8 cellular contexts compared by ENCODE assay signal in the genomic region with DNA sequence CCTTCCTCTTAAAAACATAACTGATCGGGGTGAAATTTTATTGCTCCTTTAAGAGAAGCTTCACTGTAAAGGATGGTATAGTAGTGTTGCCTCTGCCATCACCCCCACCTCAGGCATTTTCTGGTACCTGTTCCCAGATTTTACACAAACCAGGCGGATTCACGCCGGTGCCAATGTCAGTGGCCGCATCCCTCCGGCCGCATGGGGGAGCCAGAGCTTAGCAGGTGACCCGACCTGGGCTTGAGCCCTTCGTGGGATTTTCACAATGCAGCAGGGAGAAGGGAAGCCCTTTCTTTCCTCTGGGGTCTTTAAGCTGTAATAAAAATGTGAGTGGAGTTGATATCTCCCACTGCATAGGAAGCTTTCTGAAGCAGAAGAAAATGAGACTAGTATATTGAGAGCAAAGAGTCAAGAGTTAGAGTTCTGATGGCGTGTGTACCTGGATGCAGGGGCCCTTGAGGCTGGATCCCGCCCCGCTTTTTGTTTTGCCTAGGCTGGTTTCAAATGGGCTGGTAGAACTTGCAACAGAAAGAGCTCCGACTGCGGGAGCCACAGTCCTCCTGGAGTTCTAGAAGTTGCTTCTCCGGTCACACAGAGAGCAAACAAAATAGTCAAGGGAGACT. TPM values are rescaled to one million over a fixed set of nuclear protein-coding genes. Genes with fewer than 3 reads are reported as not detected.
DNase-seq lines count a peak whose midpoint lies in the region; ATAC-seq and TF ChIP-seq lines count a peak whose summit lies in the region.

No MANE protein-coding gene starts in this region.

- peak; percentile 93 for TF ChIP-seq CTCF in OCI-LY1 (IDR thresholded peaks at IDR 0.05; ENCODE audit: low read length)
- peak; percentile 83 for TF ChIP-seq CTCF in upper lobe of right lung (IDR thresholded peaks at IDR 0.05)

- no peaks in the 10 kb centered on the region for H3K9me2 ChIP-seq in OCI-LY1 (ENCODE audit: low read depth, low read length)

- DNase-seq in NCI-H524 (lab: John Stamatoyannopoulos, UW) = peak; percentile 41 to 55
- DNase-seq in NCI-H524 treated with DMSO at 0.1 percent for 48 hours (lab: John Stamatoyannopoulos, UW) = no peak
- peak; percentile 79 for DNase-seq in dermis blood vessel endothelial cell
- peak; percentile 65 to 78 for DNase-seq in lung microvascular endothelial cell (ENCODE audit: low read depth in 2 of 2)
- DNase-seq in upper lobe of right lung = peak; percentile 82

- H3K4me2 ChIP-seq in OCI-LY1 (ENCODE audit: low read length) = no peak overlapping the region

- no peaks in the 10 kb centered on the region for H3K4me1 ChIP-seq in OCI-LY1 (ENCODE audit: insufficient read depth, low read length, severe bottlenecking)
- no peaks in the 10 kb centered on the region for H3K4me1 ChIP-seq in upper lobe of right lung

- H3K27ac ChIP-seq in OCI-LY1 (ENCODE audit: low read depth, low read length, poor library complexity, severe bottlenecking) (no peak overlapping the region), upper lobe of right lung (no peak overlapping the region)

- no peaks in the 10 kb centered on the region for H3F3A ChIP-seq in OCI-LY1 (ENCODE audit: insufficient read depth, low read length)

- no peak overlapping the region for H2AFZ ChIP-seq in OCI-LY1 (ENCODE audit: low read length)

- peak; percentile 64 for ATAC-seq in HG02623 (IDR thresholded peaks at IDR 0.05; ENCODE audit: unreplicated experiment)
- peak; percentile 90 for ATAC-seq in upper lobe of right lung
- no peak for ATAC-seq in GM21717 (IDR thresholded peaks at IDR 0.05; ENCODE audit: unreplicated experiment)

- no peak overlapping the region for H3K9ac ChIP-seq in OCI-LY1 (ENCODE audit: low read length)

- no peaks in the 10 kb centered on the region for H4K20me1 ChIP-seq in OCI-LY1 (ENCODE audit: insufficient read depth, low read length)

- H3K9me3 ChIP-seq in OCI-LY1 (ENCODE audit: low read length) = no peaks in the 10 kb centered on the region
- H3K9me3 ChIP-seq in upper lobe of right lung = no peaks in the 10 kb centered on the region

- H3K36me3 ChIP-seq in OCI-LY1 (ENCODE audit: insufficient read depth, low read length) (no peaks in the 10 kb centered on the region), upper lobe of right lung (peaks cover 19% of the 10 kb centered on the region)

- intact Hi-C loops in upper lobe of right lung (cut with DNase I) = no loop called here

- no peaks in the 10 kb centered on the region for H3K79me2 ChIP-seq in OCI-LY1 (ENCODE audit: insufficient read depth, low read length)

- H3K4me3 ChIP-seq in OCI-LY1 (ENCODE audit: low read depth, low read length, poor library complexity, severe bottlenecking) = no peak overlapping the region
- no peak overlapping the region for H3K4me3 ChIP-seq in upper lobe of right lung

- H3K27me3 ChIP-seq in OCI-LY1 (ENCODE audit: insufficient read depth, low read length) = no peaks in the 10 kb centered on the region
- H3K27me3 ChIP-seq in upper lobe of right lung = no peaks in the 10 kb centered on the region

RNA-seq across cellular contexts. Expression of a gene that starts 59.4 kb away (rescaled TPM):
- total RNA-seq in dermis blood vessel endothelial cell = 108 and 192 TPM in 2 replicates
- total RNA-seq in lung microvascular endothelial cell = 70.2 and 71.7 TPM in 2 replicates
- 65.8 TPM for total RNA-seq in upper lobe of right lung
